ENCODE assay signal across 7 cellular contexts in genomic region chr17:28950752-28951427, GRCh38.
A peak's percentile ranks its signal among the peaks of the same experiment; 100 is the strongest.
DNase-seq lines count a peak whose midpoint lies in the region; ATAC-seq and TF ChIP-seq lines count a peak whose summit lies in the region.

No MANE protein-coding gene starts in this region.

- H3K4me1 ChIP-seq in rectal smooth muscle tissue (ENCODE audit: control insufficient read depth, insufficient read depth, low read length): peaks cover 23% of the 10 kb centered on the region

- no peak for TF ChIP-seq CTCF in RWPE1 (conservative IDR thresholded peaks at IDR 0.05; ENCODE audit: low read depth)
- TF ChIP-seq CTCF in fibroblast of mammary gland (conservative IDR thresholded peaks at IDR 0.05; ENCODE audit: control insufficient read depth, insufficient read depth, low read depth, low read length): no peak

- no peaks in the 10 kb centered on the region for H3K27me3 ChIP-seq in rectal smooth muscle tissue (ENCODE audit: control insufficient read depth, insufficient read depth, low read length)

- CTCF ChIA-PET in RWPE1 (lab: Yijun Ruan, JAX): interaction anchor here (3.3 kb wide), 1 partner anchor 224 kb away, joined by 20 read pairs; the partner anchor contains the start of gene TLCD1

- ATAC-seq in GM21825 (IDR thresholded peaks at IDR 0.05; ENCODE audit: unreplicated experiment): peak; percentile 1

- peak overlapping the region; percentile 96 for H3K27ac ChIP-seq in RWPE1
- peak overlapping the region; percentile 91 for H3K27ac ChIP-seq in rectal smooth muscle tissue (ENCODE audit: low read depth, low read length)

- DNase-seq in RWPE1 (ENCODE audit: low spot score): no peak
- DNase-seq in fibroblast of mammary gland (ENCODE audit: low read depth): no peak
- no peak for DNase-seq in CD1c-positive myeloid dendritic cell (ENCODE audit: extremely low spot score)
- no peak for DNase-seq in GM19240 (ENCODE audit: insufficient read length, low spot score)
- DNase-seq in NCI-H187 treated with DMSO at 0.1 percent for 48 hours (lab: John Stamatoyannopoulos, UW): no peak

- H3K9ac ChIP-seq in rectal smooth muscle tissue (ENCODE audit: low read length): peak overlapping the region; percentile 82

- H3K4me3 ChIP-seq in fibroblast of mammary gland (ENCODE audit: control insufficient read depth, low read depth, low read length) (peak overlapping the region; percentile 86), rectal smooth muscle tissue (ENCODE audit: low read length) (peak overlapping the region; percentile 95)

- POLR2A ChIA-PET in RWPE1 (lab: Yijun Ruan, JAX; ENCODE audit: low non-redundant PET): interaction anchor here (0.5 to 1.4 kb wide), 3 partner anchors 117 to 231 kb away, joined by 4 to 8 read pairs (median 4); partner anchors contain the start of gene RPL23A

- H3K36me3 ChIP-seq in rectal smooth muscle tissue (ENCODE audit: control insufficient read depth, insufficient read depth, low read length): no peaks in the 10 kb centered on the region
